1 cellular context compared by ENCODE assay signal in the genomic region with DNA sequence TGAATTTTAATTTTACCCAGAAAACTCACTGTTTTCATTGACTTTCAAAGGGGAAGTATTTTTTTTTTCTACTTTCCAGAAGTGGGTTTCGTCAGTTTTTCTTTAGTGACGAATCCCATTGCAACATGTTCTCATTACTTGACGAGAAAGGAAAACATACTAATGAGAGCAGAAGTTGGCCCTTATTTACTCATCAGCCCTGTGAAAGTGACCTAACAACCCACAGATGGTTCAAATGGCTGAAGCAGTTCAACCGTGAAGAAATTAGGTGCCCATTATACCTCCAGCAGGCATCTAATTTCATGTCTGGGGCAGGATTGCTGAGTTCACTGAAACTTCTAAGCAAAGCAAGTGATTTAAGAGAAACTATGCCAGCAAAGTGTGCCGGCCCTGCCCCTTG.
TF ChIP-seq lines count a peak whose summit lies in the region.

No MANE protein-coding gene starts in this region.

TF ChIP-seq in GM23338, 12 proteins besides CTCF, POLR2A, EP300 and RAD21 (continued from another document):
- TF ChIP-seq, protein P1, sequence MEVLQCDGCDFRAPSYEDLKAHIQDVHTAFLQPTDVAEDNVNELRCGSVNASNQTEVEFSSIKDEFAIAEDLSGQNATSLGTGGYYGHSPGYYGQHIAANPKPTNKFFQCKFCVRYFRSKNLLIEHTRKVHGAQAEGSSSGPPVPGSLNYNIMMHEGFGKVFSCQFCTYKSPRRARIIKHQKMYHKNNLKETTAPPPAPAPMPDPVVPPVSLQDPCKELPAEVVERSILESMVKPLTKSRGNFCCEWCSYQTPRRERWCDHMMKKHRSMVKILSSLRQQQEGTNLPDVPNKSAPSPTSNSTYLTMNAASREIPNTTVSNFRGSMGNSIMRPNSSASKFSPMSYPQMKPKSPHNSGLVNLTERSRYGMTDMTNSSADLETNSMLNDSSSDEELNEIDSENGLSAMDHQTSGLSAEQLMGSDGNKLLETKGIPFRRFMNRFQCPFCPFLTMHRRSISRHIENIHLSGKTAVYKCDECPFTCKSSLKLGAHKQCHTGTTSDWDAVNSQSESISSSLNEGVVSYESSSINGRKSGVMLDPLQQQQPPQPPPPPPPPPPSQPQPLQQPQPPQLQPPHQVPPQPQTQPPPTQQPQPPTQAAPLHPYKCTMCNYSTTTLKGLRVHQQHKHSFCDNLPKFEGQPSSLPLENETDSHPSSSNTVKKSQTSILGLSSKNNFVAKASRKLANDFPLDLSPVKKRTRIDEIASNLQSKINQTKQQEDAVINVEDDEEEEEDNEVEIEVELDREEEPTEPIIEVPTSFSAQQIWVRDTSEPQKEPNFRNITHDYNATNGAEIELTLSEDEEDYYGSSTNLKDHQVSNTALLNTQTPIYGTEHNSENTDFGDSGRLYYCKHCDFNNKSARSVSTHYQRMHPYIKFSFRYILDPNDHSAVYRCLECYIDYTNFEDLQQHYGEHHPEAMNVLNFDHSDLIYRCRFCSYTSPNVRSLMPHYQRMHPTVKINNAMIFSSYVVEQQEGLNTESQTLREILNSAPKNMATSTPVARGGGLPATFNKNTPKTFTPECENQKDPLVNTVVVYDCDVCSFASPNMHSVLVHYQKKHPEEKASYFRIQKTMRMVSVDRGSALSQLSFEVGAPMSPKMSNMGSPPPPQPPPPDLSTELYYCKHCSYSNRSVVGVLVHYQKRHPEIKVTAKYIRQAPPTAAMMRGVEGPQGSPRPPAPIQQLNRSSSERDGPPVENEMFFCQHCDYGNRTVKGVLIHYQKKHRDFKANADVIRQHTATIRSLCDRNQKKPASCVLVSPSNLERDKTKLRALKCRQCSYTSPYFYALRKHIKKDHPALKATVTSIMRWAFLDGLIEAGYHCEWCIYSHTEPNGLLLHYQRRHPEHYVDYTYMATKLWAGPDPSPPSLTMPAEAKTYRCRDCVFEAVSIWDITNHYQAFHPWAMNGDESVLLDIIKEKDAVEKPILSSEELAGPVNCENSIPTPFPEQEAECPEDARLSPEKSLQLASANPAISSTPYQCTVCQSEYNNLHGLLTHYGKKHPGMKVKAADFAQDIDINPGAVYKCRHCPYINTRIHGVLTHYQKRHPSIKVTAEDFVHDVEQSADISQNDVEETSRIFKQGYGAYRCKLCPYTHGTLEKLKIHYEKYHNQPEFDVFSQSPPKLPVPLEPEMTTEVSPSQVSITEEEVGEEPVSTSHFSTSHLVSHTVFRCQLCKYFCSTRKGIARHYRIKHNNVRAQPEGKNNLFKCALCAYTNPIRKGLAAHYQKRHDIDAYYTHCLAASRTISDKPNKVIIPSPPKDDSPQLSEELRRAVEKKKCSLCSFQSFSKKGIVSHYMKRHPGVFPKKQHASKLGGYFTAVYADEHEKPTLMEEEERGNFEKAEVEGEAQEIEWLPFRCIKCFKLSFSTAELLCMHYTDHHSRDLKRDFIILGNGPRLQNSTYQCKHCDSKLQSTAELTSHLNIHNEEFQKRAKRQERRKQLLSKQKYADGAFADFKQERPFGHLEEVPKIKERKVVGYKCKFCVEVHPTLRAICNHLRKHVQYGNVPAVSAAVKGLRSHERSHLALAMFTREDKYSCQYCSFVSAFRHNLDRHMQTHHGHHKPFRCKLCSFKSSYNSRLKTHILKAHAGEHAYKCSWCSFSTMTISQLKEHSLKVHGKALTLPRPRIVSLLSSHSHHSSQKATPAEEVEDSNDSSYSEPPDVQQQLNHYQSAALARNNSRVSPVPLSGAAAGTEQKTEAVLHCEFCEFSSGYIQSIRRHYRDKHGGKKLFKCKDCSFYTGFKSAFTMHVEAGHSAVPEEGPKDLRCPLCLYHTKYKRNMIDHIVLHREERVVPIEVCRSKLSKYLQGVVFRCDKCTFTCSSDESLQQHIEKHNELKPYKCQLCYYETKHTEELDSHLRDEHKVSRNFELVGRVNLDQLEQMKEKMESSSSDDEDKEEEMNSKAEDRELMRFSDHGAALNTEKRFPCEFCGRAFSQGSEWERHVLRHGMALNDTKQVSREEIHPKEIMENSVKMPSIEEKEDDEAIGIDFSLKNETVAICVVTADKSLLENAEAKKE (CRISPR knock-in tag; IDR thresholded peaks at IDR 0.05) = no peak
- TF ChIP-seq CREB1 (CRISPR knock-in tag; IDR thresholded peaks at IDR 0.05; ENCODE audit: low read depth) (no peak), ZNF331 (CRISPR knock-in tag; IDR thresholded peaks at IDR 0.05; ENCODE audit: low read depth) (no peak), EZH2phosphoT487 (IDR thresholded peaks at IDR 0.05; ENCODE audit: unreplicated experiment) (no peak), POLR2AphosphoS5 (IDR thresholded peaks at IDR 0.05; ENCODE audit: low read depth) (no peak), JUNB (IDR thresholded peaks at IDR 0.05; ENCODE audit: unreplicated experiment) (no peak)
- TF ChIP-seq, protein P2, sequence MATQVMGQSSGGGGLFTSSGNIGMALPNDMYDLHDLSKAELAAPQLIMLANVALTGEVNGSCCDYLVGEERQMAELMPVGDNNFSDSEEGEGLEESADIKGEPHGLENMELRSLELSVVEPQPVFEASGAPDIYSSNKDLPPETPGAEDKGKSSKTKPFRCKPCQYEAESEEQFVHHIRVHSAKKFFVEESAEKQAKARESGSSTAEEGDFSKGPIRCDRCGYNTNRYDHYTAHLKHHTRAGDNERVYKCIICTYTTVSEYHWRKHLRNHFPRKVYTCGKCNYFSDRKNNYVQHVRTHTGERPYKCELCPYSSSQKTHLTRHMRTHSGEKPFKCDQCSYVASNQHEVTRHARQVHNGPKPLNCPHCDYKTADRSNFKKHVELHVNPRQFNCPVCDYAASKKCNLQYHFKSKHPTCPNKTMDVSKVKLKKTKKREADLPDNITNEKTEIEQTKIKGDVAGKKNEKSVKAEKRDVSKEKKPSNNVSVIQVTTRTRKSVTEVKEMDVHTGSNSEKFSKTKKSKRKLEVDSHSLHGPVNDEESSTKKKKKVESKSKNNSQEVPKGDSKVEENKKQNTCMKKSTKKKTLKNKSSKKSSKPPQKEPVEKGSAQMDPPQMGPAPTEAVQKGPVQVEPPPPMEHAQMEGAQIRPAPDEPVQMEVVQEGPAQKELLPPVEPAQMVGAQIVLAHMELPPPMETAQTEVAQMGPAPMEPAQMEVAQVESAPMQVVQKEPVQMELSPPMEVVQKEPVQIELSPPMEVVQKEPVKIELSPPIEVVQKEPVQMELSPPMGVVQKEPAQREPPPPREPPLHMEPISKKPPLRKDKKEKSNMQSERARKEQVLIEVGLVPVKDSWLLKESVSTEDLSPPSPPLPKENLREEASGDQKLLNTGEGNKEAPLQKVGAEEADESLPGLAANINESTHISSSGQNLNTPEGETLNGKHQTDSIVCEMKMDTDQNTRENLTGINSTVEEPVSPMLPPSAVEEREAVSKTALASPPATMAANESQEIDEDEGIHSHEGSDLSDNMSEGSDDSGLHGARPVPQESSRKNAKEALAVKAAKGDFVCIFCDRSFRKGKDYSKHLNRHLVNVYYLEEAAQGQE (IDR thresholded peaks at IDR 0.05; ENCODE audit: unreplicated experiment) = no peak
